Comparison of ENCODE assay signal across 12 cellular contexts in genomic region chr2:105438104-105438929, GRCh38. TPM values are rescaled to one million over a fixed set of nuclear protein-coding genes. Genes with fewer than 3 reads are reported as not detected.
A peak's percentile ranks its signal among the peaks of the same experiment; 100 is the strongest.
DNase-seq lines count a peak whose midpoint lies in the region; ATAC-seq and TF ChIP-seq lines count a peak whose summit lies in the region.
"Had no signal": no experiment of that assay in that cellular context is flagged by ENCODE, and none has a peak within 500 bp of the region (broad histone marks: within the 10 kb centered on the region; RNA-seq: fewer than 3 reads in every experiment).

No MANE protein-coding gene starts in this region.

- peak overlapping the region in 1 of 4 experiments; percentile 27 for H3K4me3 ChIP-seq in fibroblast of lung (replicated peaks in 1 of 4; ENCODE audit: control extremely low read depth in 1 of 4, insufficient read depth in 1 of 4, low read depth in 3 of 4, low read length in 4 of 4)

- H3K36me3 ChIP-seq in fibroblast of lung (ENCODE audit: control insufficient read depth, insufficient read depth, low read length), result no peaks in the 10 kb centered on the region

- DNase-seq in COR-L47 (lab: John Stamatoyannopoulos, UW), result peak; percentile 69
- peak; percentile 48 for DNase-seq in NCI-H774 (lab: John Stamatoyannopoulos, UW)
- peak; percentile 73 for DNase-seq in fibroblast of lung (ENCODE audit: low read depth in 2 of 2)
- DNase-seq in omental fat pad (ENCODE audit: low spot score), result no peak
- DNase-seq in activated CD4-positive, alpha-beta T cell treated with anti-CD3 and anti-CD28 coated beads for 4 hours, result no peak
- no peak for DNase-seq in putamen (ENCODE audit: low spot score)
- DNase-seq: activated CD8-positive, alpha-beta T cell treated with anti-CD3 and anti-CD28 coated beads, Interleukin-2, amount 10 ng/mL, durations not matched to agents 7 days and 5 days; CD8-positive, alpha-beta T cell; cerebellar nuclear complex; NK-92 treated with Interleukin-12 subunit alpha and Interleukin-12 subunit beta, amount 100 ng/mL, for 24 hours had no signal

- H3K4me2 ChIP-seq in fibroblast of lung (ENCODE audit: extremely low read depth, insufficient read depth, low read length), result peak overlapping the region; percentile 71

- no peak overlapping the region for H2AFZ ChIP-seq in fibroblast of lung (ENCODE audit: low read length)

- H3K27ac ChIP-seq in fibroblast of lung (ENCODE audit: insufficient read depth, low read length), result peak overlapping the region; percentile 75

- peaks cover 20% of the 10 kb centered on the region for H3K4me1 ChIP-seq in fibroblast of lung (ENCODE audit: control insufficient read depth, extremely low read depth, insufficient read depth, low read length)

- no peaks in the 10 kb centered on the region for H4K20me1 ChIP-seq in fibroblast of lung (ENCODE audit: control insufficient read depth, extremely low read depth, insufficient read depth, low read length)

- TF ChIP-seq CTCF in fibroblast of lung (conservative IDR thresholded peaks at IDR 0.05 in 1 of 2, IDR thresholded peaks at IDR 0.05 in 1 of 2; ENCODE audit: low read depth in 1 of 2, low read length in 2 of 2) (no peak), omental fat pad (IDR thresholded peaks at IDR 0.05) (no peak)

- peak; percentile 28 for ATAC-seq in omental fat pad (ENCODE audit: low FRiP score)
- no peak for ATAC-seq in GM19328 (IDR thresholded peaks at IDR 0.05; ENCODE audit: unreplicated experiment)
- ATAC-seq in GM18867 (IDR thresholded peaks at IDR 0.05; ENCODE audit: unreplicated experiment), result no peak
- ATAC-seq: activated CD8-positive, alpha-beta T cell treated with anti-CD3 and anti-CD28 coated beads, Interleukin-2, amount 10 ng/mL, durations not matched to agents 7 days and 5 days; CD8-positive, alpha-beta T cell had no signal

- peaks cover 5% of the 10 kb centered on the region for H3K27me3 ChIP-seq in fibroblast of lung (ENCODE audit: control insufficient read depth, insufficient read depth, low read length)

- H3K9ac ChIP-seq in fibroblast of lung (ENCODE audit: insufficient read depth, low read length), result no peak overlapping the region

- H3K79me2 ChIP-seq in fibroblast of lung (ENCODE audit: control insufficient read depth, insufficient read depth, low read length), result no peaks in the 10 kb centered on the region

- H3K9me3 ChIP-seq in fibroblast of lung (ENCODE audit: control insufficient read depth, insufficient read depth, low read depth, low read length), result no peaks in the 10 kb centered on the region

RNA-seq across cellular contexts. Expression of gene FHL2, which starts 39.5 kb away (rescaled TPM):
- total RNA-seq in fibroblast of lung (120 and 144 TPM in 2 replicates), omental fat pad (10 to 100 TPM; 23.3 to 88.3 (median 33.6) TPM)
- 415 and 421 TPM in 2 replicates for polyA plus RNA-seq in fibroblast of lung
- 318 and 323 TPM in 2 replicates for polyA plus RNA-seq in fibroblast of lung (2012)
- polyA minus RNA-seq in fibroblast of lung (ENCODE audit: low replicate concordance), result 483 and 485 TPM in 2 replicates

Comparison
In these comparisons a context has a peak if more than half of its experiments do, and no peak if none do; other contexts are left out.
1. DNase-seq: peak in COR-L47 (single experiment), NCI-H774 (single experiment) and fibroblast of lung (2 of 2); none in omental fat pad (single experiment), activated CD4-positive, alpha-beta T cell treated with anti-CD3 and anti-CD28 coated beads for 4 hours (0 of 2) and putamen (single experiment).